In genomic region chr7:18320422-18320821, GRCh38 we compare ENCODE assay signal across 23 cellular contexts.
DNase-seq lines count a peak whose midpoint lies in the region; ATAC-seq, FAIRE-seq and TF ChIP-seq lines count a peak whose summit lies in the region.
"Had no signal": no experiment of that assay in that cellular context is flagged by ENCODE, and none has a peak within 500 bp of the region (broad histone marks: within the 10 kb centered on the region; RNA-seq: fewer than 3 reads in every experiment).

No MANE protein-coding gene starts in this region.

- CTCF ChIA-PET in K562 (lab: Yijun Ruan, JAX; ENCODE audit: low intra/inter-chr PET ratio), result no interaction called here
- CTCF ChIA-PET in CD8-positive, alpha-beta T cell (lab: Charles Lee), result interaction anchor here (0.9 to 3.3 kb wide), 3 partner anchors 30 to 550 kb away, joined by 3 to 14 read pairs (median 3); no protein-coding TSS in a partner anchor

- H3K79me2 ChIP-seq in Loucy (ENCODE audit: insufficient read depth, low read length) (peaks cover 97% of the 10 kb centered on the region), K562 (ENCODE audit: control insufficient read depth, insufficient read depth, low read length) (no peaks in the 10 kb centered on the region)

- no TSS peak for BruUV-seq in K562 (replicated peaks; lab: Mats Ljungman, UMichigan)

- H2AFZ ChIP-seq in Loucy (ENCODE audit: low read length), result no peak overlapping the region
- H2AFZ ChIP-seq in K562 (ENCODE audit: low read depth, low read length), result peak overlapping the region; percentile 52

- no peak for TF ChIP-seq CTCF in CD14-positive monocyte (IDR thresholded peaks at IDR 0.05)
- TF ChIP-seq CTCF in Loucy (conservative IDR thresholded peaks at IDR 0.05; ENCODE audit: low read length), result no peak
- TF ChIP-seq CTCF in K562 (IDR thresholded peaks at IDR 0.05 in 2 of 3, conservative IDR thresholded peaks at IDR 0.05 in 1 of 3; ENCODE audit: insufficient read depth in 2 of 3, low read depth in 1 of 3, low read length in 3 of 3), result no peak
- TF ChIP-seq CTCF in CD8-positive, alpha-beta T cell (IDR thresholded peaks at IDR 0.05), result no peak

- H3K27ac Mint-ChIP-seq in CD14-positive monocyte, result peak overlapping the region; percentile 63 to 92 (median 77)
- H3K27ac Mint-ChIP-seq in natural killer cell treated with Interleukin-12 subunit alpha and Interleukin-12 subunit beta and Interleukin-15 and Interleukin-18, amount 100 ng/mL, for 72 hours, result peak overlapping the region in 1 of 2 donors; percentile 65
- no peak overlapping the region for H3K27ac Mint-ChIP-seq in CD8-positive, alpha-beta T cell
- H3K27ac Mint-ChIP-seq: activated T-cell treated with anti-CD3 and anti-CD28 coated beads, Interleukin-2, amount 50 U/mL, for 72 hours; T-cell had no signal

- TF ChIP-seq RAD21 in K562 (CRISPR knock-in tag; conservative IDR thresholded peaks at IDR 0.05 in 1 of 2, IDR thresholded peaks at IDR 0.05 in 1 of 2), result no peak

- H3K4me2 ChIP-seq in Loucy (ENCODE audit: low read depth, low read length, poor library complexity, severe bottlenecking) (peak overlapping the region; percentile 29), K562 (ENCODE audit: insufficient read depth, low read length) (no peak overlapping the region)

- POLR2A ChIA-PET in K562 (lab: Yijun Ruan, JAX), result no interaction called here
- POLR2A ChIA-PET in CD8-positive, alpha-beta T cell (lab: Charles Lee), result no interaction called here

- no peak for TF ChIP-seq EP300 in K562 (IDR thresholded peaks at IDR 0.05; ENCODE audit: low read length)

- H3K36me3 ChIP-seq in Loucy (ENCODE audit: insufficient read depth, low read length) (no peaks in the 10 kb centered on the region), K562 (ENCODE audit: control insufficient read depth, insufficient read depth, low read length) (no peaks in the 10 kb centered on the region)
- no peaks in the 10 kb centered on the region for H3K36me3 ChIP-seq in effector memory CD4-positive, alpha-beta T cell (ENCODE audit: control insufficient read depth, insufficient read depth, low read length)
- no peaks in the 10 kb centered on the region for H3K36me3 ChIP-seq in CD8-positive, alpha-beta T cell (ENCODE audit: insufficient read depth, low read length)
- H3K36me3 ChIP-seq: brain microvascular endothelial cell, tibial artery had no signal

- intact Hi-C loops in CD14-positive monocyte (cut with micrococcal nuclease) (no loop called here), K562 (cut with micrococcal nuclease) (loop anchor here (5.0 kb wide), 3 partner anchors 93 to 258 kb away; no protein-coding TSS in a partner anchor)
- intact Hi-C loops in CD8-positive, alpha-beta T cell (cut with DNase I, micrococcal nuclease), result loop anchor here in 1 of 2 experiments (5.0 kb wide), 1 partner anchor 553 kb away; no protein-coding TSS in a partner anchor

- peaks cover 8 to 14% of the 10 kb centered on the region in 2 donors for H3K36me3 Mint-ChIP-seq in CD14-positive monocyte
- H3K36me3 Mint-ChIP-seq in natural killer cell treated with Interleukin-12 subunit alpha and Interleukin-12 subunit beta and Interleukin-15 and Interleukin-18, amount 100 ng/mL, for 72 hours, result no peaks in the 10 kb centered on the region
- no peaks in the 10 kb centered on the region for H3K36me3 Mint-ChIP-seq in CD8-positive, alpha-beta T cell
- H3K36me3 Mint-ChIP-seq: T-cell had no signal

- peaks cover 30% of the 10 kb centered on the region for H4K20me1 ChIP-seq in Loucy (ENCODE audit: insufficient read depth, low read length, poor library complexity, severe bottlenecking)
- H4K20me1 ChIP-seq in K562 (replicated peaks; ENCODE audit: control insufficient read depth, insufficient read depth, low read length), result no peaks in the 10 kb centered on the region

- peaks cover 59% of the 10 kb centered on the region for H3K4me1 Mint-ChIP-seq in CD14-positive monocyte
- peaks cover 10 to 26% of the 10 kb centered on the region in 2 donors for H3K4me1 Mint-ChIP-seq in natural killer cell treated with Interleukin-12 subunit alpha and Interleukin-12 subunit beta and Interleukin-15 and Interleukin-18, amount 100 ng/mL, for 72 hours (ENCODE audit: low read depth in 2 of 2)
- H3K4me1 Mint-ChIP-seq in CD8-positive, alpha-beta T cell (ENCODE audit: low read depth), result no peaks in the 10 kb centered on the region

- in situ Hi-C loops in K562 (cut with MboI), result loop anchor here (10.0 kb wide), 1 partner anchor 546 kb away; no protein-coding TSS in a partner anchor

- H3K4me3 ChIP-seq in Loucy (ENCODE audit: low read length, poor library complexity, severe bottlenecking) (no peak overlapping the region), K562 (no peak overlapping the region)
- no peak overlapping the region for H3K4me3 ChIP-seq in effector memory CD4-positive, alpha-beta T cell (ENCODE audit: insufficient read depth, low read depth, low read length, poor library complexity, severe bottlenecking)
- H3K4me3 ChIP-seq in CD8-positive, alpha-beta T cell (ENCODE audit: low read depth, low read length), result no peak overlapping the region
- H3K4me3 ChIP-seq: tibial artery had no signal

- H3K4me1 ChIP-seq in Loucy (ENCODE audit: insufficient read depth, low read length, poor library complexity, severe bottlenecking) (peaks cover 51% of the 10 kb centered on the region), K562 (replicated peaks in 1 of 2; ENCODE audit: control insufficient read depth in 2 of 2, insufficient read depth in 2 of 2, low read length in 2 of 2) (peaks cover 0 to 8% of the 10 kb centered on the region in 2 experiments; a peak in 1 of 5 replicates)
- H3K4me1 ChIP-seq in effector memory CD4-positive, alpha-beta T cell (ENCODE audit: control insufficient read depth, insufficient read depth, low read length, poor library complexity, severe bottlenecking), result no peaks in the 10 kb centered on the region
- H3K4me1 ChIP-seq in CD8-positive, alpha-beta T cell (ENCODE audit: insufficient read depth, low read length), result no peaks in the 10 kb centered on the region
- H3K4me1 ChIP-seq: tibial artery had no signal

- H3F3A ChIP-seq in Loucy (ENCODE audit: low read depth), result no peaks in the 10 kb centered on the region

- H3K9me1 ChIP-seq in K562 (ENCODE audit: control insufficient read depth, insufficient read depth, low read length), result no peaks in the 10 kb centered on the region

- no peak overlapping the region for H3K9ac ChIP-seq in Loucy (ENCODE audit: low read depth, low read length, poor library complexity, severe bottlenecking)
- no peak overlapping the region for H3K9ac ChIP-seq in K562 (ENCODE audit: insufficient read depth in 1 of 2, low read depth in 2 of 2, low read length in 2 of 2)

- no peak for TF ChIP-seq POLR2A in K562 (conservative IDR thresholded peaks at IDR 0.05)

- FAIRE-seq in K562 (lab: Jason Lieb, UNC), result no peak
- FAIRE-seq: frontal cortex, small intestine had no signal

- H3K9me3 Mint-ChIP-seq in CD14-positive monocyte, result peaks cover 0 to 1% (median 0%) of the 10 kb centered on the region in 7 donors
- H3K9me3 Mint-ChIP-seq in natural killer cell treated with Interleukin-12 subunit alpha and Interleukin-12 subunit beta and Interleukin-15 and Interleukin-18, amount 100 ng/mL, for 72 hours, result no peaks in the 10 kb centered on the region
- no peaks in the 10 kb centered on the region for H3K9me3 Mint-ChIP-seq in CD8-positive, alpha-beta T cell
- H3K9me3 Mint-ChIP-seq: activated T-cell treated with anti-CD3 and anti-CD28 coated beads, Interleukin-2, amount 50 U/mL, for 72 hours; T-cell had no signal

- no peaks in the 10 kb centered on the region for H3K9me2 ChIP-seq in Loucy (replicated peaks; ENCODE audit: low read depth, low read length)

- no peaks in the 10 kb centered on the region for H3K27me3 Mint-ChIP-seq in CD14-positive monocyte (ENCODE audit: low read depth in 3 of 3)
- H3K27me3 Mint-ChIP-seq in natural killer cell treated with Interleukin-12 subunit alpha and Interleukin-12 subunit beta and Interleukin-15 and Interleukin-18, amount 100 ng/mL, for 72 hours, result no peaks in the 10 kb centered on the region
- H3K27me3 Mint-ChIP-seq in CD8-positive, alpha-beta T cell (ENCODE audit: low read depth), result peaks cover 4% of the 10 kb centered on the region

- no peaks in the 10 kb centered on the region for H3K9me3 ChIP-seq in Loucy (ENCODE audit: insufficient read depth, low read depth, low read length)
- no peaks in the 10 kb centered on the region for H3K9me3 ChIP-seq in K562 (replicated peaks; ENCODE audit: control insufficient read depth, insufficient read depth, low read depth, low read length)
- H3K9me3 ChIP-seq in effector memory CD4-positive, alpha-beta T cell (ENCODE audit: control insufficient read depth, low read length), result no peaks in the 10 kb centered on the region
- H3K9me3 ChIP-seq in CD8-positive, alpha-beta T cell (ENCODE audit: low read length), result no peaks in the 10 kb centered on the region
- H3K9me3 ChIP-seq: tibial artery had no signal

- no peak overlapping the region for H3K4me3 Mint-ChIP-seq in CD14-positive monocyte
- peak overlapping the region; percentile 16 for H3K4me3 Mint-ChIP-seq in natural killer cell treated with Interleukin-12 subunit alpha and Interleukin-12 subunit beta and Interleukin-15 and Interleukin-18, amount 100 ng/mL, for 72 hours
- H3K4me3 Mint-ChIP-seq in CD8-positive, alpha-beta T cell, result no peak overlapping the region
- H3K4me3 Mint-ChIP-seq: activated T-cell treated with anti-CD3 and anti-CD28 coated beads, Interleukin-2, amount 50 U/mL, for 72 hours; T-cell had no signal

- ATAC-seq in K562, result no peak
- ATAC-seq in natural killer cell treated with Interleukin-12 subunit alpha and Interleukin-12 subunit beta and Interleukin-15 and Interleukin-18, amount 100 ng/mL, for 72 hours, result no peak
- ATAC-seq in CD8-positive, alpha-beta T cell, result no peak
- ATAC-seq: left cardiac atrium, T-cell had no signal

- WGBS in K562 (ENCODE audit: insufficient coverage, low coverage, missing lambda C conversion rate), result 22% methylated on average over 4 of the region's 4 CpGs

- H3K27ac ChIP-seq in K562 (ENCODE audit: extremely low read depth, low read depth, low read length), result 0 out of 3 replicates have a peak overlapping the region, but pooled peaks have one; percentile 32
- H3K27ac ChIP-seq in effector memory CD4-positive, alpha-beta T cell (ENCODE audit: insufficient read depth, low read length, poor library complexity, severe bottlenecking), result no peak overlapping the region
- H3K27ac ChIP-seq in CD8-positive, alpha-beta T cell (ENCODE audit: low read depth, low read length), result no peak overlapping the region
- H3K27ac ChIP-seq: brain microvascular endothelial cell, RWPE1, tibial artery had no signal

- no peak for DNase-seq in CD14-positive monocyte (ENCODE audit: low spot score)
- DNase-seq in K562 (ENCODE audit: extremely low read depth in 1 of 4, low spot score in 3 of 4), result no peak
- no peak for DNase-seq in natural killer cell treated with Interleukin-12 subunit alpha and Interleukin-12 subunit beta and Interleukin-15 and Interleukin-18, amount 100 ng/mL, for 72 hours (ENCODE audit: low spot score)
- no peak for DNase-seq in Kasumi-1 (lab: John Stamatoyannopoulos, UW)
- DNase-seq in NOMO-1 treated with DMSO at 0.1 percent for 48 hours (lab: John Stamatoyannopoulos, UW; ENCODE audit: unreplicated experiment), result no peak
- DNase-seq in effector memory CD4-positive, alpha-beta T cell, result no peak
- no peak for DNase-seq in CD8-positive, alpha-beta T cell
- DNase-seq: activated CD4-positive, alpha-beta T cell treated with anti-CD3 and anti-CD28 coated beads, Interleukin-2, amount 50 U/mL, for 4 hours; activated naive CD4-positive, alpha-beta T cell; DMS79 treated with DMSO at 0.1 percent for 48 hours; effector CD4-positive, alpha-beta T cell; GF-D8; left cardiac atrium; NCI-H187 treated with DMSO at 0.1 percent for 48 hours; nucleus accumbens; T-cell; tibial artery had no signal

- H3K27me3 ChIP-seq in Loucy (ENCODE audit: insufficient read depth, low read length, poor library complexity, severe bottlenecking) (no peaks in the 10 kb centered on the region), K562 (ENCODE audit: control insufficient read depth in 2 of 2, insufficient read depth in 2 of 2, low read length in 2 of 2) (no peaks in the 10 kb centered on the region)
- H3K27me3 ChIP-seq in effector memory CD4-positive, alpha-beta T cell (replicated peaks; ENCODE audit: control insufficient read depth, insufficient read depth, low read length, poor library complexity, severe bottlenecking), result no peaks in the 10 kb centered on the region
- H3K27me3 ChIP-seq in CD8-positive, alpha-beta T cell (ENCODE audit: insufficient read depth, low read length), result no peaks in the 10 kb centered on the region
- H3K27me3 ChIP-seq: brain microvascular endothelial cell, tibial artery had no signal
